Comparison of ENCODE assay signal across 1 cellular context in the genomic region with DNA sequence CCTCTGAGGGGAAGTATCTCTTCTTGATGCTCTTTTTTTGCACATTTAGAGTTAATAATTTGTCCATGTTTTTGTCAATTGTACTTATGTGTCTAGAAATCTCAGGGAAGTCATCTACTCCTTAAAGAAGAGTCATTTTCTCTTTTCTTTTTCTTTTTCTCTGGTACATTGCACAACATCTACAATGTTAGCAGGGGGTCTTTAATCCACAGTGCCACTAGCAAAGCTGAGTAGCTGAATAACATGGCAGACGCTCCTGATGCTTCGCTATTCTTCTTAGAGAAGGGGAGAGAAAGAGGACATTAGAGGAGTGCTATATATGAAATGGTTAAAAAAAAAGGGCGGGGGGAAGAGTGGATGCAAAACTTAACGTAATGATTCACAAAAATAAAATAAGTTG.
TF ChIP-seq lines count a peak whose summit lies in the region.

No MANE protein-coding gene starts in this region.

TF ChIP-seq in GM23338, 12 proteins besides CTCF, POLR2A, EP300 and RAD21 (continued from another document):
- TF ChIP-seq ETS1 (IDR thresholded peaks at IDR 0.05) (no peak), STAT1 (IDR thresholded peaks at IDR 0.05; ENCODE audit: unreplicated experiment) (no peak), ZNF462 (CRISPR knock-in tag; IDR thresholded peaks at IDR 0.05) (no peak), ZNF331 (CRISPR knock-in tag; IDR thresholded peaks at IDR 0.05; ENCODE audit: low read depth) (no peak), JUNB (IDR thresholded peaks at IDR 0.05; ENCODE audit: unreplicated experiment) (no peak), POLR2AphosphoS5 (IDR thresholded peaks at IDR 0.05; ENCODE audit: low read depth) (no peak), EZH2 (IDR thresholded peaks at IDR 0.05; ENCODE audit: low read depth, unreplicated experiment) (no peak), CREB1 (CRISPR knock-in tag; IDR thresholded peaks at IDR 0.05; ENCODE audit: low read depth) (no peak)
